In the genomic region with DNA sequence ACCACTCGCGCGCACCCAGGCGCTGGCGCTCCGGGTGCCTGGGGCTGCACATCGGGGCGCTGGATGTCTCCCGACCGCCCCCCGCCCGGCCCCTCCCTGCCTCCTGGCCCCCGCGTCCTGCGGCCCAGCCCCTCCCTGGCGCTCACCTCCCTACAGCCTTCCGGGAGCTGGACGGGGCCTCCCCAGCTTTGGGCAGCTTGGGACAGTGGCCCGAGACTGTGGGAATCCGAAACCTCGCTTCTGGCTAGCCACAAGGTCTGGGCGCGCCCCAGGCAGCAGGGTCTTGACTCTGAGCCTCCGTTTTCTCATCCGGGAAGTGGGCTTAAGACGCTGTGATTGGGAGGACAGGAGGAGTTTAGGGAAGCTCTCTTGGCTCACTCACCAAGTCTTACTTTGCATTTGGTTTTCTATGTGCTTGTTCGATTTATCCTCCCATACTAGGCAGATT, we compare ENCODE assay signal across 1 cellular context.
TF ChIP-seq lines count a peak whose summit lies in the region.

No MANE protein-coding gene starts in this region.

TF ChIP-seq in GM23338, 12 proteins besides CTCF, POLR2A, EP300 and RAD21 (continued from another document):
- TF ChIP-seq, protein P1, sequence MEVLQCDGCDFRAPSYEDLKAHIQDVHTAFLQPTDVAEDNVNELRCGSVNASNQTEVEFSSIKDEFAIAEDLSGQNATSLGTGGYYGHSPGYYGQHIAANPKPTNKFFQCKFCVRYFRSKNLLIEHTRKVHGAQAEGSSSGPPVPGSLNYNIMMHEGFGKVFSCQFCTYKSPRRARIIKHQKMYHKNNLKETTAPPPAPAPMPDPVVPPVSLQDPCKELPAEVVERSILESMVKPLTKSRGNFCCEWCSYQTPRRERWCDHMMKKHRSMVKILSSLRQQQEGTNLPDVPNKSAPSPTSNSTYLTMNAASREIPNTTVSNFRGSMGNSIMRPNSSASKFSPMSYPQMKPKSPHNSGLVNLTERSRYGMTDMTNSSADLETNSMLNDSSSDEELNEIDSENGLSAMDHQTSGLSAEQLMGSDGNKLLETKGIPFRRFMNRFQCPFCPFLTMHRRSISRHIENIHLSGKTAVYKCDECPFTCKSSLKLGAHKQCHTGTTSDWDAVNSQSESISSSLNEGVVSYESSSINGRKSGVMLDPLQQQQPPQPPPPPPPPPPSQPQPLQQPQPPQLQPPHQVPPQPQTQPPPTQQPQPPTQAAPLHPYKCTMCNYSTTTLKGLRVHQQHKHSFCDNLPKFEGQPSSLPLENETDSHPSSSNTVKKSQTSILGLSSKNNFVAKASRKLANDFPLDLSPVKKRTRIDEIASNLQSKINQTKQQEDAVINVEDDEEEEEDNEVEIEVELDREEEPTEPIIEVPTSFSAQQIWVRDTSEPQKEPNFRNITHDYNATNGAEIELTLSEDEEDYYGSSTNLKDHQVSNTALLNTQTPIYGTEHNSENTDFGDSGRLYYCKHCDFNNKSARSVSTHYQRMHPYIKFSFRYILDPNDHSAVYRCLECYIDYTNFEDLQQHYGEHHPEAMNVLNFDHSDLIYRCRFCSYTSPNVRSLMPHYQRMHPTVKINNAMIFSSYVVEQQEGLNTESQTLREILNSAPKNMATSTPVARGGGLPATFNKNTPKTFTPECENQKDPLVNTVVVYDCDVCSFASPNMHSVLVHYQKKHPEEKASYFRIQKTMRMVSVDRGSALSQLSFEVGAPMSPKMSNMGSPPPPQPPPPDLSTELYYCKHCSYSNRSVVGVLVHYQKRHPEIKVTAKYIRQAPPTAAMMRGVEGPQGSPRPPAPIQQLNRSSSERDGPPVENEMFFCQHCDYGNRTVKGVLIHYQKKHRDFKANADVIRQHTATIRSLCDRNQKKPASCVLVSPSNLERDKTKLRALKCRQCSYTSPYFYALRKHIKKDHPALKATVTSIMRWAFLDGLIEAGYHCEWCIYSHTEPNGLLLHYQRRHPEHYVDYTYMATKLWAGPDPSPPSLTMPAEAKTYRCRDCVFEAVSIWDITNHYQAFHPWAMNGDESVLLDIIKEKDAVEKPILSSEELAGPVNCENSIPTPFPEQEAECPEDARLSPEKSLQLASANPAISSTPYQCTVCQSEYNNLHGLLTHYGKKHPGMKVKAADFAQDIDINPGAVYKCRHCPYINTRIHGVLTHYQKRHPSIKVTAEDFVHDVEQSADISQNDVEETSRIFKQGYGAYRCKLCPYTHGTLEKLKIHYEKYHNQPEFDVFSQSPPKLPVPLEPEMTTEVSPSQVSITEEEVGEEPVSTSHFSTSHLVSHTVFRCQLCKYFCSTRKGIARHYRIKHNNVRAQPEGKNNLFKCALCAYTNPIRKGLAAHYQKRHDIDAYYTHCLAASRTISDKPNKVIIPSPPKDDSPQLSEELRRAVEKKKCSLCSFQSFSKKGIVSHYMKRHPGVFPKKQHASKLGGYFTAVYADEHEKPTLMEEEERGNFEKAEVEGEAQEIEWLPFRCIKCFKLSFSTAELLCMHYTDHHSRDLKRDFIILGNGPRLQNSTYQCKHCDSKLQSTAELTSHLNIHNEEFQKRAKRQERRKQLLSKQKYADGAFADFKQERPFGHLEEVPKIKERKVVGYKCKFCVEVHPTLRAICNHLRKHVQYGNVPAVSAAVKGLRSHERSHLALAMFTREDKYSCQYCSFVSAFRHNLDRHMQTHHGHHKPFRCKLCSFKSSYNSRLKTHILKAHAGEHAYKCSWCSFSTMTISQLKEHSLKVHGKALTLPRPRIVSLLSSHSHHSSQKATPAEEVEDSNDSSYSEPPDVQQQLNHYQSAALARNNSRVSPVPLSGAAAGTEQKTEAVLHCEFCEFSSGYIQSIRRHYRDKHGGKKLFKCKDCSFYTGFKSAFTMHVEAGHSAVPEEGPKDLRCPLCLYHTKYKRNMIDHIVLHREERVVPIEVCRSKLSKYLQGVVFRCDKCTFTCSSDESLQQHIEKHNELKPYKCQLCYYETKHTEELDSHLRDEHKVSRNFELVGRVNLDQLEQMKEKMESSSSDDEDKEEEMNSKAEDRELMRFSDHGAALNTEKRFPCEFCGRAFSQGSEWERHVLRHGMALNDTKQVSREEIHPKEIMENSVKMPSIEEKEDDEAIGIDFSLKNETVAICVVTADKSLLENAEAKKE (CRISPR knock-in tag; IDR thresholded peaks at IDR 0.05): no peak
- TF ChIP-seq JUNB (IDR thresholded peaks at IDR 0.05; ENCODE audit: unreplicated experiment): no peak
- TF ChIP-seq CREB1 (CRISPR knock-in tag; IDR thresholded peaks at IDR 0.05; ENCODE audit: low read depth): no peak
- TF ChIP-seq POLR2AphosphoS5 (IDR thresholded peaks at IDR 0.05; ENCODE audit: low read depth): no peak
- TF ChIP-seq, protein P2, sequence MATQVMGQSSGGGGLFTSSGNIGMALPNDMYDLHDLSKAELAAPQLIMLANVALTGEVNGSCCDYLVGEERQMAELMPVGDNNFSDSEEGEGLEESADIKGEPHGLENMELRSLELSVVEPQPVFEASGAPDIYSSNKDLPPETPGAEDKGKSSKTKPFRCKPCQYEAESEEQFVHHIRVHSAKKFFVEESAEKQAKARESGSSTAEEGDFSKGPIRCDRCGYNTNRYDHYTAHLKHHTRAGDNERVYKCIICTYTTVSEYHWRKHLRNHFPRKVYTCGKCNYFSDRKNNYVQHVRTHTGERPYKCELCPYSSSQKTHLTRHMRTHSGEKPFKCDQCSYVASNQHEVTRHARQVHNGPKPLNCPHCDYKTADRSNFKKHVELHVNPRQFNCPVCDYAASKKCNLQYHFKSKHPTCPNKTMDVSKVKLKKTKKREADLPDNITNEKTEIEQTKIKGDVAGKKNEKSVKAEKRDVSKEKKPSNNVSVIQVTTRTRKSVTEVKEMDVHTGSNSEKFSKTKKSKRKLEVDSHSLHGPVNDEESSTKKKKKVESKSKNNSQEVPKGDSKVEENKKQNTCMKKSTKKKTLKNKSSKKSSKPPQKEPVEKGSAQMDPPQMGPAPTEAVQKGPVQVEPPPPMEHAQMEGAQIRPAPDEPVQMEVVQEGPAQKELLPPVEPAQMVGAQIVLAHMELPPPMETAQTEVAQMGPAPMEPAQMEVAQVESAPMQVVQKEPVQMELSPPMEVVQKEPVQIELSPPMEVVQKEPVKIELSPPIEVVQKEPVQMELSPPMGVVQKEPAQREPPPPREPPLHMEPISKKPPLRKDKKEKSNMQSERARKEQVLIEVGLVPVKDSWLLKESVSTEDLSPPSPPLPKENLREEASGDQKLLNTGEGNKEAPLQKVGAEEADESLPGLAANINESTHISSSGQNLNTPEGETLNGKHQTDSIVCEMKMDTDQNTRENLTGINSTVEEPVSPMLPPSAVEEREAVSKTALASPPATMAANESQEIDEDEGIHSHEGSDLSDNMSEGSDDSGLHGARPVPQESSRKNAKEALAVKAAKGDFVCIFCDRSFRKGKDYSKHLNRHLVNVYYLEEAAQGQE (IDR thresholded peaks at IDR 0.05; ENCODE audit: unreplicated experiment): no peak
